In genomic region chr1:18927654-18928272, GRCh38 we compare ENCODE assay signal across 8 cellular contexts. TPM values are rescaled to one million over a fixed set of nuclear protein-coding genes. Genes with fewer than 3 reads are reported as not detected.
DNase-seq lines count a peak whose midpoint lies in the region; ATAC-seq, FAIRE-seq and TF ChIP-seq lines count a peak whose summit lies in the region.

No MANE protein-coding gene starts in this region.

- H3K9me3 ChIP-seq in DND-41 (ENCODE audit: insufficient read depth, low read length, severe bottlenecking) (no peaks in the 10 kb centered on the region), HEK293 (ENCODE audit: control insufficient read depth, insufficient read depth, low read depth, low read length) (no peaks in the 10 kb centered on the region), mammary epithelial cell (replicated peaks; ENCODE audit: insufficient read depth, low read length) (no peaks in the 10 kb centered on the region), small intestine (ENCODE audit: control insufficient read depth, low read depth) (no peaks in the 10 kb centered on the region)

- no peaks in the 10 kb centered on the region for H3K36me3 ChIP-seq in DND-41 (ENCODE audit: insufficient read depth, low read length)
- H3K36me3 ChIP-seq in HEK293 (ENCODE audit: control insufficient read depth in 2 of 2, insufficient read depth in 1 of 2, low read length in 2 of 2) = no peaks in the 10 kb centered on the region
- H3K36me3 ChIP-seq in mammary epithelial cell (ENCODE audit: insufficient read depth, low read length) = no peaks in the 10 kb centered on the region
- H3K36me3 ChIP-seq in small intestine (ENCODE audit: control insufficient read depth in 2 of 2, insufficient read depth in 2 of 2, low read length in 2 of 2) = no peaks in the 10 kb centered on the region

- CTCF ChIA-PET in HEK293 (lab: Yijun Ruan, JAX) (interaction anchor here (0.6 to 7.0 kb wide), 6 partner anchors 15 to 268 kb away, joined by 3 to 68 read pairs (median 4); no protein-coding TSS in a partner anchor), mammary epithelial cell (lab: Charles Lee; ENCODE audit: low non-redundant PET) (interaction anchor here (0.6 kb wide), 1 partner anchor 43 kb away, joined by 4 read pairs; no protein-coding TSS in a partner anchor)

- WGBS in mammary epithelial cell (ENCODE audit: low coverage, missing lambda C conversion rate) = 10% methylated on average over 12 of the region's 12 CpGs
- WGBS in small intestine, 3 donors = 60 to 73% (median 64%) methylated on average over 12 of the region's 12 CpGs

- H3K4me3 ChIP-seq in DND-41 (ENCODE audit: low read depth in 1 of 2, low read length in 2 of 2) (peak overlapping the region in 1 of 2 experiments; percentile 60; a peak in 1 of 4 replicates), HEK293 (ENCODE audit: low read depth, low read length) (no peak overlapping the region), mammary epithelial cell (replicated peaks in 1 of 3; ENCODE audit: insufficient read depth in 1 of 3, low read depth in 2 of 3, low read length in 3 of 3) (no peak overlapping the region), small intestine (ENCODE audit: low read depth in 1 of 2, low read length in 2 of 2) (peak overlapping the region in 1 of 2 donors; percentile 14)

- in situ Hi-C loops in mammary epithelial cell (cut with MboI; ENCODE audit: low sequenced_read_pairs in 2 of 2) = no loop called here

- H3K4me2 ChIP-seq in DND-41 (ENCODE audit: insufficient read depth, low read length) (peak overlapping the region; percentile 79), mammary epithelial cell (ENCODE audit: insufficient read depth, low read depth, low read length) (peak overlapping the region; percentile 50)

- H3K27ac ChIP-seq in DND-41 (ENCODE audit: low read length) = peak overlapping the region; percentile 94
- H3K27ac ChIP-seq in HEK293 (ENCODE audit: extremely low read depth, low read depth, low read length) = no peak overlapping the region
- peak overlapping the region; percentile 90 for H3K27ac ChIP-seq in mammary epithelial cell (ENCODE audit: insufficient read depth, low read depth, low read length)
- H3K27ac ChIP-seq in small intestine (ENCODE audit: low read depth in 1 of 2, low read length in 1 of 2) = peak overlapping the region; percentile 21 to 74

- H3K79me2 ChIP-seq in DND-41 (ENCODE audit: insufficient read depth, low read length) = no peaks in the 10 kb centered on the region
- H3K79me2 ChIP-seq in mammary epithelial cell (ENCODE audit: insufficient read depth, low read length) = peaks cover 88% of the 10 kb centered on the region

- DNase-seq in DND-41 = peak; percentile 77
- DNase-seq in RCC 7860 (ENCODE audit: low spot score) = peak; percentile 64
- peak; percentile 52 for DNase-seq in mammary epithelial cell
- DNase-seq in small intestine = peak; percentile 33
- DNase-seq in head of caudate nucleus = no peak
- DNase-seq in effector CD8-positive, alpha-beta T cell (lab: John Stamatoyannopoulos, UW) = no peak

- H3K27me3 ChIP-seq in DND-41 (ENCODE audit: insufficient read depth, low read length, poor library complexity) (no peaks in the 10 kb centered on the region), mammary epithelial cell (ENCODE audit: insufficient read depth, low read length) (no peaks in the 10 kb centered on the region), small intestine (ENCODE audit: control insufficient read depth in 2 of 2, insufficient read depth in 2 of 2, low read length in 2 of 2) (no peaks in the 10 kb centered on the region)

- peak overlapping the region; percentile 73 for H3K9ac ChIP-seq in DND-41 (ENCODE audit: low read depth, low read length)
- no peak overlapping the region for H3K9ac ChIP-seq in mammary epithelial cell (ENCODE audit: insufficient read depth, low read length)

- no TSS peak for BruUV-seq in mammary epithelial cell (replicated peaks; lab: Mats Ljungman, UMichigan)

- ATAC-seq in DND-41 (ENCODE audit: insufficient read depth, low read depth) (peak; percentile 75), GM21528 (IDR thresholded peaks at IDR 0.05; ENCODE audit: low FRiP score, unreplicated experiment) (no peak)

- TF ChIP-seq CTCF in DND-41 (IDR thresholded peaks at IDR 0.05; ENCODE audit: borderline replicate concordance, extremely low read depth, low read length, poor library complexity, severe bottlenecking) (no peak), HEK293 (tag by site-specific recombination; IDR thresholded peaks at IDR 0.05) (no peak), mammary epithelial cell (conservative IDR thresholded peaks at IDR 0.05 in 1 of 2, IDR thresholded peaks at IDR 0.05 in 1 of 2; ENCODE audit: extremely low read depth in 1 of 2, insufficient read depth in 1 of 2, low read depth in 1 of 2, low read length in 2 of 2) (no peak)

- H3K4me1 ChIP-seq in DND-41 (ENCODE audit: insufficient read depth, low read length) (peaks cover 34% of the 10 kb centered on the region), HEK293 (ENCODE audit: control insufficient read depth, insufficient read depth, low read length) (peaks cover 2% of the 10 kb centered on the region; the same call in 1 of the 2 replicates), mammary epithelial cell (ENCODE audit: insufficient read depth, low read length) (peaks cover 82% of the 10 kb centered on the region), small intestine (ENCODE audit: control insufficient read depth in 2 of 2, insufficient read depth in 1 of 2, low read depth in 1 of 2, low read length in 1 of 2) (peaks cover 0 to 14% of the 10 kb centered on the region in 2 donors)

- H2AFZ ChIP-seq in DND-41 (ENCODE audit: low read depth, low read length) = 0 out of 2 replicates have a peak overlapping the region, but pooled peaks have one; percentile 81
- H2AFZ ChIP-seq in mammary epithelial cell (ENCODE audit: low read depth, low read length) = no peak overlapping the region

- dilution Hi-C loops in mammary epithelial cell (cut with HindIII; ENCODE audit: low sequenced_read_pairs) = no loop called here

- peak; percentile 8 for FAIRE-seq in RCC 7860 (lab: Jason Lieb, UNC)
- FAIRE-seq in small intestine (lab: Jason Lieb, UNC) = no peak

- POLR2A ChIA-PET in HEK293 (lab: Yijun Ruan, JAX) = interaction anchor here (1.1 to 2.2 kb wide), 4 partner anchors 9 to 29 kb away, joined by 3 to 8 read pairs (median 6); partner anchors contain the start of gene IFFO2

- H4K20me1 ChIP-seq in DND-41 (ENCODE audit: insufficient read depth, low read length) (peaks cover 13% of the 10 kb centered on the region; the same call in 1 of the 2 replicates), mammary epithelial cell (ENCODE audit: insufficient read depth, low read length) (no peaks in the 10 kb centered on the region)

- intact Hi-C loops in mammary epithelial cell (cut with micrococcal nuclease) (loop anchor here (10.0 kb wide), 1 partner anchor 727 kb away; no protein-coding TSS in a partner anchor), head of caudate nucleus (cut with DNase I) (no loop called here)

TF ChIP-seq in HEK293, 187 proteins besides CTCF, POLR2A, EP300 and RAD21:
- no peak for TF ChIP-seq HOXC10 (CRISPR knock-in tag; IDR thresholded peaks at IDR 0.05)
- TF ChIP-seq ZNF629 (tag by site-specific recombination; IDR thresholded peaks at IDR 0.05) = no peak
- no peak for TF ChIP-seq ZNF488 (tag by site-specific recombination; IDR thresholded peaks at IDR 0.05)
- TF ChIP-seq GLIS2 (tag by site-specific recombination; IDR thresholded peaks at IDR 0.05) = peak; percentile 41
- TF ChIP-seq, protein P1, sequence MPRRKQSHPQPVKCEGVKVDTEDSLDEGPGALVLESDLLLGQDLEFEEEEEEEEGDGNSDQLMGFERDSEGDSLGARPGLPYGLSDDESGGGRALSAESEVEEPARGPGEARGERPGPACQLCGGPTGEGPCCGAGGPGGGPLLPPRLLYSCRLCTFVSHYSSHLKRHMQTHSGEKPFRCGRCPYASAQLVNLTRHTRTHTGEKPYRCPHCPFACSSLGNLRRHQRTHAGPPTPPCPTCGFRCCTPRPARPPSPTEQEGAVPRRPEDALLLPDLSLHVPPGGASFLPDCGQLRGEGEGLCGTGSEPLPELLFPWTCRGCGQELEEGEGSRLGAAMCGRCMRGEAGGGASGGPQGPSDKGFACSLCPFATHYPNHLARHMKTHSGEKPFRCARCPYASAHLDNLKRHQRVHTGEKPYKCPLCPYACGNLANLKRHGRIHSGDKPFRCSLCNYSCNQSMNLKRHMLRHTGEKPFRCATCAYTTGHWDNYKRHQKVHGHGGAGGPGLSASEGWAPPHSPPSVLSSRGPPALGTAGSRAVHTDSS (tag by site-specific recombination; IDR thresholded peaks at IDR 0.05) = no peak
- no peak for TF ChIP-seq ZNF837 (tag by site-specific recombination; IDR thresholded peaks at IDR 0.05)
- TF ChIP-seq ZNF571 (tag by site-specific recombination; IDR thresholded peaks at IDR 0.05) = no peak
- TF ChIP-seq ZNF10 (tag by site-specific recombination; IDR thresholded peaks at IDR 0.05) = peak; percentile 58; the same call in 1 of the 2 replicates
TF ChIP-seq in HEK293: peak in this region for 2.

RNA-seq across cellular contexts. Expression of gene ALDH4A1, which starts 25.4 kb away (rescaled TPM):
- 10 to 100 TPM; 24.0 to 41.4 TPM for total RNA-seq in mammary epithelial cell
- polyA plus RNA-seq in mammary epithelial cell (35.3 TPM), small intestine (1 to 10 TPM in 1 of 3 donors, under 1 TPM in 2; 0.22 to 6.3 (median 0.81) TPM)
- 24.8 TPM for polyA minus RNA-seq in mammary epithelial cell

RNA-seq across cellular contexts. Expression of gene IFFO2, which starts 28.7 kb away (rescaled TPM):
- total RNA-seq in mammary epithelial cell = 100 to 1,000 TPM in 1 of 2 donors, 10 to 100 TPM in 1; 94.8 to 304 TPM
- polyA plus RNA-seq in mammary epithelial cell = 66.9 TPM
- 116 TPM for polyA minus RNA-seq in mammary epithelial cell
- 1 to 10 TPM in 2 of 3 donors, under 1 TPM in 1; 0.22 to 3.5 (median 1.4) TPM for polyA plus RNA-seq in small intestine

Comparison
In these comparisons a context has a peak if more than half of its experiments do, and no peak if none do; other contexts are left out.
1. DNase-seq: peak in DND-41 (single experiment), RCC 7860 (single experiment), mammary epithelial cell (single experiment) and small intestine (single experiment); none in head of caudate nucleus (0 of 42) and effector CD8-positive, alpha-beta T cell (single experiment).
2. RNA of gene IFFO2, which starts 28.7 kb away (polyA plus RNA-seq): 66.9 TPM in mammary epithelial cell (single experiment); 0.22 to 3.5 TPM in small intestine; every median in the first group is over 10 times any median in the second.